ENCODE assay signal across 24 cellular contexts in genomic region chr19:48750351-48750750, GRCh38. TPM values are rescaled to one million over a fixed set of nuclear protein-coding genes. Genes with fewer than 3 reads are reported as not detected.
DNase-seq lines count a peak whose midpoint lies in the region; ATAC-seq and TF ChIP-seq lines count a peak whose summit lies in the region.
"Had no signal": no experiment of that assay in that cellular context is flagged by ENCODE, and none has a peak within 500 bp of the region (broad histone marks: within the 10 kb centered on the region; RNA-seq: fewer than 3 reads in every experiment).

No MANE protein-coding gene starts in this region.

- TF ChIP-seq POLR2A in body of pancreas (IDR thresholded peaks at IDR 0.05): peak in 1 of 3 donors; percentile 20

- WGBS in body of pancreas, 2 donors: 50 to 53% methylated on average over 3 to 29 of the region's 31 CpGs

- ATAC-seq in Right ventricle myocardium inferior: no peak
- ATAC-seq in body of pancreas: no peak
- no peak for ATAC-seq in upper lobe of right lung
- ATAC-seq: PC-3 had no signal

- H3K36me3 ChIP-seq in left ventricle myocardium inferior: peaks cover 8% of the 10 kb centered on the region
- no peaks in the 10 kb centered on the region for H3K36me3 ChIP-seq in body of pancreas (replicated peaks in 1 of 2; ENCODE audit: insufficient read depth in 1 of 2, low read depth in 2 of 2)
- no peaks in the 10 kb centered on the region for H3K36me3 ChIP-seq in mucosa of stomach (ENCODE audit: control insufficient read depth, insufficient read depth, low read length)
- no peaks in the 10 kb centered on the region for H3K36me3 ChIP-seq in upper lobe of right lung
- H3K36me3 ChIP-seq: HAP-1, MG63, SJSA1 had no signal

- DNase-seq in left ventricle myocardium inferior (no peak), Right ventricle myocardium inferior (ENCODE audit: missing footprints) (no peak), body of pancreas (peak; percentile 40 to 56 (median 46)), upper lobe of right lung (no peak), DMS153 treated with DMSO at 0.1 percent for 48 hours (lab: John Stamatoyannopoulos, UW; ENCODE audit: unreplicated experiment) (no peak), GM13976 (ENCODE audit: low spot score) (no peak), globus pallidus (ENCODE audit: low spot score) (no peak)
- DNase-seq: Calu3; CD8-positive, alpha-beta memory T cell; DMS153; KG1; MG63; NCI-H1105 treated with DMSO at 0.1 percent for 48 hours; NCI-H2029 treated with DMSO at 0.1 percent for 48 hours; NCI-H446 treated with DMSO at 0.1 percent for 48 hours; NCI-H526; NCI-H82; NK-92 treated with Interleukin-12 subunit alpha and Interleukin-12 subunit beta, amount 100 ng/mL, for 24 hours; PC-3; Right ventricle myocardium superior had no signal

- H3K9me3 ChIP-seq in left ventricle myocardium inferior (replicated peaks): no peaks in the 10 kb centered on the region
- no peaks in the 10 kb centered on the region for H3K9me3 ChIP-seq in body of pancreas
- H3K9me3 ChIP-seq in mucosa of stomach (ENCODE audit: control insufficient read depth, low read length): no peaks in the 10 kb centered on the region
- H3K9me3 ChIP-seq in upper lobe of right lung: no peaks in the 10 kb centered on the region
- H3K9me3 ChIP-seq: HAP-1, MG63, SJSA1 had no signal

- H3K9ac ChIP-seq in mucosa of stomach (ENCODE audit: low read length): no peak overlapping the region

- peaks cover 46% of the 10 kb centered on the region for H3K27me3 ChIP-seq in left ventricle myocardium inferior (ENCODE audit: low read depth)
- no peaks in the 10 kb centered on the region for H3K27me3 ChIP-seq in body of pancreas
- peaks cover 38% of the 10 kb centered on the region for H3K27me3 ChIP-seq in mucosa of stomach (ENCODE audit: control insufficient read depth, insufficient read depth, low read length)
- H3K27me3 ChIP-seq in upper lobe of right lung: peaks cover 19% of the 10 kb centered on the region
- H3K27me3 ChIP-seq: MG63 had no signal

- TF ChIP-seq CTCF in left ventricle myocardium inferior (IDR thresholded peaks at IDR 0.05; ENCODE audit: borderline replicate concordance): no peak
- TF ChIP-seq CTCF in body of pancreas (IDR thresholded peaks at IDR 0.05): peak in 4 of 7 experiments; percentile 41 to 53 (median 52)
- no peak for TF ChIP-seq CTCF in upper lobe of right lung (IDR thresholded peaks at IDR 0.05)
- TF ChIP-seq CTCF in GM13976 (IDR thresholded peaks at IDR 0.05; ENCODE audit: borderline replicate concordance, control extremely low read depth, extremely low read depth, insufficient read depth, missing control alignments): no peak

- in situ Hi-C loops in GM13976 (cut with MboI; ENCODE audit: low sequenced_read_pairs, unreplicated experiment): no loop called here

- H3K27ac ChIP-seq in left ventricle myocardium inferior (replicated peaks) (no peak overlapping the region), body of pancreas (peak overlapping the region; percentile 34 to 94 (median 82)), upper lobe of right lung (no peak overlapping the region)
- H3K27ac ChIP-seq: SJSA1 had no signal

- H3K4me3 ChIP-seq in left ventricle myocardium inferior: peak overlapping the region; percentile 64
- no peak overlapping the region for H3K4me3 ChIP-seq in body of pancreas
- H3K4me3 ChIP-seq in mucosa of stomach (ENCODE audit: low read length): peak overlapping the region; percentile 17
- H3K4me3 ChIP-seq in upper lobe of right lung: peak overlapping the region; percentile 56
- H3K4me3 ChIP-seq: HAP-1, MG63, SJSA1 had no signal

- intact Hi-C loops in left ventricle myocardium inferior (cut with micrococcal nuclease): no loop called here
- intact Hi-C loops in Right ventricle myocardium inferior (cut with DNase I): no loop called here
- intact Hi-C loops in body of pancreas (cut with DNase I): no loop called here
- intact Hi-C loops in upper lobe of right lung (cut with DNase I): no loop called here

- H3K4me1 ChIP-seq in left ventricle myocardium inferior (peaks cover 48% of the 10 kb centered on the region), body of pancreas (peaks cover 72% of the 10 kb centered on the region), mucosa of stomach (ENCODE audit: control insufficient read depth, insufficient read depth, low read length) (peaks cover 47% of the 10 kb centered on the region), upper lobe of right lung (peaks cover 18% of the 10 kb centered on the region)

RNA-seq across cellular contexts. Expression of gene FUT1, which starts 2.1 kb away (rescaled TPM):
- total RNA-seq in left ventricle myocardium inferior (1.8 TPM), Right ventricle myocardium inferior (2.1 TPM), body of pancreas (10 to 100 TPM; 14.8 to 79.1 TPM), upper lobe of right lung (19.9 TPM)
- total RNA-seq: B cell, SJSA1 had no signal

RNA-seq across cellular contexts. Expression of gene IZUMO1, which starts 3.6 kb away (rescaled TPM):
- total RNA-seq in left ventricle myocardium inferior (0.60 TPM), Right ventricle myocardium inferior (0.49 TPM), body of pancreas (10 to 100 TPM in 1 of 2 donors, 1 to 10 TPM in 1; 1.6 to 14.5 TPM), upper lobe of right lung (3.8 TPM)
- total RNA-seq: B cell; CD8-positive, alpha-beta memory T cell; PC-3; SJSA1 had no signal

RNA-seq across cellular contexts. Expression of gene FGF21, which starts 5.0 kb away (rescaled TPM):
- total RNA-seq in left ventricle myocardium inferior (not detected), Right ventricle myocardium inferior (not detected), body of pancreas (not detected), upper lobe of right lung (not detected)
- total RNA-seq: B cell; Calu3; CD8-positive, alpha-beta memory T cell; PC-3; Right ventricle myocardium superior; SJSA1 had no signal

RNA-seq across cellular contexts. Expression of gene RASIP1, which starts 9.9 kb away (rescaled TPM):
- total RNA-seq in left ventricle myocardium inferior (13.9 TPM), Right ventricle myocardium inferior (15.3 TPM), body of pancreas (10 to 100 TPM; 14.5 to 60.0 TPM), upper lobe of right lung (54.5 TPM)

RNA-seq across cellular contexts. Expression of gene MAMSTR, which starts 30.8 kb away (rescaled TPM):
- total RNA-seq in left ventricle myocardium inferior (1.8 TPM), Right ventricle myocardium inferior (4.2 TPM), body of pancreas (1 to 10 TPM in 1 of 2 donors, under 1 TPM in 1; 0.26 to 7.3 TPM), upper lobe of right lung (1.2 TPM)

Comparison
In these comparisons a context has a peak if more than half of its experiments do, and no peak if none do; other contexts are left out.
1. DNase-seq: peak in body of pancreas (4 of 4); none in left ventricle myocardium inferior (single experiment), Right ventricle myocardium inferior (single experiment), upper lobe of right lung (single experiment), DMS153 treated with DMSO at 0.1 percent for 48 hours (single experiment), GM13976 (single experiment) and globus pallidus (single experiment).
2. H3K27ac ChIP-seq: peak in body of pancreas (4 of 4); none in left ventricle myocardium inferior (single experiment) and upper lobe of right lung (single experiment).
3. H3K4me3 ChIP-seq: peak in left ventricle myocardium inferior (single experiment), mucosa of stomach (single experiment) and upper lobe of right lung (single experiment); none in body of pancreas (0 of 2).
4. CTCF ChIP-seq: peak in body of pancreas (4 of 7); none in left ventricle myocardium inferior (single experiment), upper lobe of right lung (single experiment) and GM13976 (single experiment).